In genomic region chr12:67364228-67364627, GRCh38 we compare ENCODE assay signal across 27 cellular contexts.
DNase-seq lines count a peak whose midpoint lies in the region; ATAC-seq and TF ChIP-seq lines count a peak whose summit lies in the region.
"Had no signal": no experiment of that assay in that cellular context is flagged by ENCODE, and none has a peak within 500 bp of the region (broad histone marks: within the 10 kb centered on the region; RNA-seq: fewer than 3 reads in every experiment).

No MANE protein-coding gene starts in this region.

- no peaks in the 10 kb centered on the region for H4K20me1 ChIP-seq in GM23338 (replicated peaks; ENCODE audit: insufficient read depth)

- H3K27ac ChIP-seq in GM23338 (ENCODE audit: low read depth) (no peak overlapping the region), endodermal cell (ENCODE audit: low read depth, low read length) (no peak overlapping the region)
- H3K27ac ChIP-seq: epithelial cell of prostate, heart right ventricle, KMS-11, upper lobe of right lung had no signal

- intact Hi-C loops in head of caudate nucleus (cut with DNase I) = no loop called here
- intact Hi-C loops in activated CD4-positive, alpha-beta memory T cell treated with anti-CD3 and anti-CD28 coated beads for 36 hours (cut with micrococcal nuclease) = no loop called here

- H3F3A ChIP-seq in GM23338 (replicated peaks; ENCODE audit: low read depth) = no peaks in the 10 kb centered on the region

- no peak overlapping the region for H2AFZ ChIP-seq in GM23338

- peaks cover 10% of the 10 kb centered on the region for H3K9me3 ChIP-seq in endodermal cell (ENCODE audit: control insufficient read depth, low read length)
- H3K9me3 ChIP-seq: heart right ventricle, upper lobe of right lung had no signal

- H3K27me3 ChIP-seq in GM23338 (ENCODE audit: insufficient read depth) (no peaks in the 10 kb centered on the region), endodermal cell (ENCODE audit: control insufficient read depth, insufficient read depth, low read length, poor library complexity, severe bottlenecking) (peaks cover 50% of the 10 kb centered on the region)
- H3K27me3 ChIP-seq: heart right ventricle, upper lobe of right lung had no signal

- H3K9ac ChIP-seq in endodermal cell (ENCODE audit: extremely low read depth, low read length, poor library complexity, severe bottlenecking) = no peak overlapping the region
- H3K9ac ChIP-seq: KMS-11 had no signal

- peak; percentile 52 for DNase-seq in Daoy (ENCODE audit: low read depth)
- DNase-seq in GM23338 (ENCODE audit: low spot score) = no peak
- peak; percentile 78 for DNase-seq in NCI-H446 treated with DMSO at 0.1 percent for 48 hours (lab: John Stamatoyannopoulos, UW)
- DNase-seq in endodermal cell = peak; percentile 88
- no peak for DNase-seq in dedifferentiated amniotic fluid mesenchymal stem cell (ENCODE audit: extremely low spot score)
- no peak for DNase-seq in head of caudate nucleus
- no peak for DNase-seq in activated CD4-positive, alpha-beta memory T cell treated with anti-CD3 and anti-CD28 coated beads for 36 hours
- DNase-seq: activated CD4-positive, alpha-beta memory T cell treated with anti-CD3 and anti-CD28 coated beads, Interleukin-2, amount 10 ng/mL, durations not matched to agents 7 days and 5 days; activated gamma-delta T cell; activated naive CD8-positive, alpha-beta T cell treated with anti-CD3 and anti-CD28 coated beads, Interleukin-2, amount 50 U/mL, for 24 hours; DMS153; heart right ventricle; MV-4-11; naive B cell; NCI-H1930; NCI-H526 treated with DMSO at 0.1 percent for 48 hours; occipital lobe; OCI-M1; SHP77 treated with DMSO at 0.1 percent for 48 hours; T-cell; upper lobe of right lung had no signal

- no peak overlapping the region for H3K27ac Mint-ChIP-seq in GM23338
- H3K27ac Mint-ChIP-seq in endodermal cell = no peak overlapping the region
- no peak overlapping the region for H3K27ac Mint-ChIP-seq in activated CD4-positive, alpha-beta memory T cell treated with anti-CD3 and anti-CD28 coated beads for 36 hours
- H3K27ac Mint-ChIP-seq: activated CD4-positive, alpha-beta memory T cell treated with anti-CD3 and anti-CD28 coated beads, Interleukin-2, amount 10 ng/mL, durations not matched to agents 7 days and 5 days; activated naive CD8-positive, alpha-beta T cell treated with anti-CD3 and anti-CD28 coated beads, Interleukin-2, amount 50 U/mL, for 24 hours; T-cell had no signal

- H3K9me3 Mint-ChIP-seq in GM23338 = peaks cover 4% of the 10 kb centered on the region; the same call in 1 of the 3 replicates
- peaks cover 12% of the 10 kb centered on the region for H3K9me3 Mint-ChIP-seq in endodermal cell
- H3K9me3 Mint-ChIP-seq in activated CD4-positive, alpha-beta memory T cell treated with anti-CD3 and anti-CD28 coated beads for 36 hours = peaks cover 6% of the 10 kb centered on the region
- H3K9me3 Mint-ChIP-seq: activated CD4-positive, alpha-beta memory T cell treated with anti-CD3 and anti-CD28 coated beads, Interleukin-2, amount 10 ng/mL, durations not matched to agents 7 days and 5 days; activated naive CD8-positive, alpha-beta T cell treated with anti-CD3 and anti-CD28 coated beads, Interleukin-2, amount 50 U/mL, for 24 hours; T-cell had no signal

- CTCF ChIA-PET in activated CD4-positive, alpha-beta memory T cell treated with anti-CD3 and anti-CD28 coated beads for 36 hours (lab: Charles Lee) = no interaction called here

- H3K9me2 ChIP-seq in GM23338 (ENCODE audit: insufficient read depth) = no peaks in the 10 kb centered on the region; the same call in 1 of the 2 replicates

- H3K4me3 ChIP-seq in GM23338 = no peak overlapping the region
- no peak overlapping the region for H3K4me3 ChIP-seq in endodermal cell (ENCODE audit: low read length)
- H3K4me3 ChIP-seq: GM12878, heart right ventricle, upper lobe of right lung had no signal

- TF ChIP-seq CTCF in GM23338 (conservative IDR thresholded peaks at IDR 0.05; ENCODE audit: low read depth in 2 of 2) (no peak), endodermal cell (conservative IDR thresholded peaks at IDR 0.05) (no peak)

- H3K4me2 ChIP-seq in GM23338 = no peak overlapping the region
- H3K4me2 ChIP-seq: KMS-11 had no signal

- H3K27me3 Mint-ChIP-seq in GM23338 (ENCODE audit: insufficient read depth, low read depth, poor library complexity) (peaks cover 3% of the 10 kb centered on the region), endodermal cell (ENCODE audit: insufficient read depth) (peaks cover 72% of the 10 kb centered on the region)
- no peaks in the 10 kb centered on the region for H3K27me3 Mint-ChIP-seq in activated CD4-positive, alpha-beta memory T cell treated with anti-CD3 and anti-CD28 coated beads for 36 hours
- H3K27me3 Mint-ChIP-seq: activated CD4-positive, alpha-beta memory T cell treated with anti-CD3 and anti-CD28 coated beads, Interleukin-2, amount 10 ng/mL, durations not matched to agents 7 days and 5 days; activated naive CD8-positive, alpha-beta T cell treated with anti-CD3 and anti-CD28 coated beads, Interleukin-2, amount 50 U/mL, for 24 hours; naive B cell; T-cell had no signal

- H3K4me1 Mint-ChIP-seq in GM23338 = peaks cover 8% of the 10 kb centered on the region; the same call in 2 of the 3 replicates
- peaks cover 12% of the 10 kb centered on the region for H3K4me1 Mint-ChIP-seq in endodermal cell
- no peaks in the 10 kb centered on the region for H3K4me1 Mint-ChIP-seq in activated CD4-positive, alpha-beta memory T cell treated with anti-CD3 and anti-CD28 coated beads for 36 hours (ENCODE audit: low read depth)
- H3K4me1 Mint-ChIP-seq: activated CD4-positive, alpha-beta memory T cell treated with anti-CD3 and anti-CD28 coated beads, Interleukin-2, amount 10 ng/mL, durations not matched to agents 7 days and 5 days; activated naive CD8-positive, alpha-beta T cell treated with anti-CD3 and anti-CD28 coated beads, Interleukin-2, amount 50 U/mL, for 24 hours; naive B cell; T-cell had no signal

- H3K79me2 ChIP-seq in GM23338 (replicated peaks; ENCODE audit: insufficient read depth) = no peaks in the 10 kb centered on the region

- ATAC-seq in GM23338 = peak; percentile 24; the same call in 1 of the 3 replicates
- no peak for ATAC-seq in HG02610 (IDR thresholded peaks at IDR 0.05; ENCODE audit: unreplicated experiment)
- ATAC-seq: activated CD4-positive, CD25-positive, alpha-beta regulatory T cell treated with anti-CD3 and anti-CD28 coated beads, Interleukin-2, amount 50 U/mL, for 24 hours; activated naive CD8-positive, alpha-beta T cell treated with anti-CD3 and anti-CD28 coated beads, Interleukin-2, amount 50 U/mL, for 24 hours; GM12878; T-cell; upper lobe of right lung had no signal

- POLR2A ChIA-PET in activated CD4-positive, alpha-beta memory T cell treated with anti-CD3 and anti-CD28 coated beads for 36 hours (lab: Charles Lee) = no interaction called here

- no peak overlapping the region for H3K4me3 Mint-ChIP-seq in GM23338
- no peak overlapping the region for H3K4me3 Mint-ChIP-seq in endodermal cell
- no peak overlapping the region for H3K4me3 Mint-ChIP-seq in activated CD4-positive, alpha-beta memory T cell treated with anti-CD3 and anti-CD28 coated beads for 36 hours
- H3K4me3 Mint-ChIP-seq: activated CD4-positive, alpha-beta memory T cell treated with anti-CD3 and anti-CD28 coated beads, Interleukin-2, amount 10 ng/mL, durations not matched to agents 7 days and 5 days; activated naive CD8-positive, alpha-beta T cell treated with anti-CD3 and anti-CD28 coated beads, Interleukin-2, amount 50 U/mL, for 24 hours; brain; naive B cell; T-cell had no signal

- H3K4me1 ChIP-seq in GM23338 (ENCODE audit: insufficient read depth) = no peaks in the 10 kb centered on the region; the same call in 1 of the 2 replicates
- peaks cover 3% of the 10 kb centered on the region for H3K4me1 ChIP-seq in endodermal cell (ENCODE audit: control insufficient read depth, insufficient read depth, low read length)
- H3K4me1 ChIP-seq: heart right ventricle had no signal

- H3K36me3 ChIP-seq in GM23338 (ENCODE audit: insufficient read depth) = no peaks in the 10 kb centered on the region
- no peaks in the 10 kb centered on the region for H3K36me3 ChIP-seq in endodermal cell (ENCODE audit: control insufficient read depth, insufficient read depth, low read length)
- H3K36me3 ChIP-seq: heart right ventricle, upper lobe of right lung had no signal

- H3K36me3 Mint-ChIP-seq in GM23338 (ENCODE audit: low read depth) = peaks cover 4% of the 10 kb centered on the region; the same call in 2 of the 3 replicates
- peaks cover 4% of the 10 kb centered on the region for H3K36me3 Mint-ChIP-seq in endodermal cell (ENCODE audit: low read depth)
- H3K36me3 Mint-ChIP-seq in activated CD4-positive, alpha-beta memory T cell treated with anti-CD3 and anti-CD28 coated beads for 36 hours = no peaks in the 10 kb centered on the region
- H3K36me3 Mint-ChIP-seq: brain, naive B cell, T-cell had no signal

TF ChIP-seq in GM23338, 12 proteins besides CTCF, POLR2A, EP300 and RAD21 (continues in another document):
- TF ChIP-seq STAT1 (IDR thresholded peaks at IDR 0.05; ENCODE audit: unreplicated experiment) (no peak), ETS1 (IDR thresholded peaks at IDR 0.05) (no peak), JUNB (IDR thresholded peaks at IDR 0.05; ENCODE audit: unreplicated experiment) (no peak)

Comparison
In these comparisons a context has a peak if more than half of its experiments do, and no peak if none do; other contexts are left out.
1. DNase-seq: peak in Daoy (single experiment), NCI-H446 treated with DMSO at 0.1 percent for 48 hours (single experiment) and endodermal cell (single experiment); none in GM23338 (single experiment), dedifferentiated amniotic fluid mesenchymal stem cell (single experiment), head of caudate nucleus (0 of 42) and activated CD4-positive, alpha-beta memory T cell treated with anti-CD3 and anti-CD28 coated beads for 36 hours (single experiment).